Comparison of ENCODE assay signal across 15 cellular contexts in the genomic region with DNA sequence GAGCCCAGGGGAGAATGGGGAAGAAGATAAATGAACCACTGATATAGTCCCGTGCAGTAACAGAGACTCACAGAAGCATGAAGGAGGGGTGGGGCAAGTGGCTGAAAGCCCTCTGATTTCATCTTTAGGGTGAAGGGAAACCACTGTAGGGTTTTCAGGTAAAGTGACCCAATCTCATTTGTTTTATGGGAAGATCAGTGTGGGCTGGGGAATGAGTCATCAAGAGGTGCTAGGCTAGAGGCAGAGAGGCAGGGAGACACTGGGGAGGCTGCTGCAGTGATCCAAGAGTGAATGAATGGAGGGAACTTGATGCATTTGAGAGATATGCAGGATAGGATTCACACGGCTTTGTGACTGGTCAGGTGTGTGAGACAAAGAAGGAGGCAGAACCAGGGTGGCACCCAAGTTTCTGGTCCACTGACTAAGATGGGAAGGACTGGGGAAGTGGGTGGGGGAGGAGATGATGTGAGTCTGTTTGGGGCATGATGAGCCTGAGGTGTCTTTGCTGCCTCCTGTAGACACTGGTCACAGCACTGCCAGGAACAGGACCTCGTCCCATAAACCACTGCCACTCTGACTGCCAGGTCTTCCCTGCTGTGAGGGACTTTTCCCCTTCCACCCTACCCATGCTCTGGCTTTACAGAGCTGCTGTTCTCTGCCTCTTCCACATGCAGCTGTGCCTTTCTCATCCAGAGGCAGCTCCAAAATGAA.
A peak's percentile ranks its signal among the peaks of the same experiment; 100 is the strongest.
DNase-seq lines count a peak whose midpoint lies in the region; ATAC-seq and TF ChIP-seq lines count a peak whose summit lies in the region.
"Had no signal": no experiment of that assay in that cellular context is flagged by ENCODE, and none has a peak within 500 bp of the region (broad histone marks: within the 10 kb centered on the region; RNA-seq: fewer than 3 reads in every experiment).

No MANE protein-coding gene starts in this region.

- CTCF ChIA-PET in CD8-positive, alpha-beta T cell (lab: Charles Lee) = no interaction called here

- H3K27ac Mint-ChIP-seq in nephron progenitor cell = peak overlapping the region; percentile 8
- H3K27ac Mint-ChIP-seq in CD8-positive, alpha-beta T cell = no peak overlapping the region

- H3K27me3 Mint-ChIP-seq in nephron progenitor cell (ENCODE audit: low read depth, poor library complexity) = peaks cover 4% of the 10 kb centered on the region
- H3K27me3 Mint-ChIP-seq in CD8-positive, alpha-beta T cell (ENCODE audit: low read depth) = peaks cover 3% of the 10 kb centered on the region

- intact Hi-C loops in CD8-positive, alpha-beta T cell (cut with DNase I, micrococcal nuclease) = no loop called here

- no peaks in the 10 kb centered on the region for H3K9me3 ChIP-seq in CD8-positive, alpha-beta T cell (ENCODE audit: low read length)
- H3K9me3 ChIP-seq: adrenal gland, tibial artery had no signal

- H3K36me3 Mint-ChIP-seq in nephron progenitor cell (ENCODE audit: low read depth) = peaks cover 45% of the 10 kb centered on the region
- H3K36me3 Mint-ChIP-seq in CD8-positive, alpha-beta T cell = no peaks in the 10 kb centered on the region

- H3K9me3 Mint-ChIP-seq in nephron progenitor cell = peaks cover 4% of the 10 kb centered on the region
- H3K9me3 Mint-ChIP-seq in CD8-positive, alpha-beta T cell = peaks cover 2% of the 10 kb centered on the region

- ATAC-seq in GM21529 (IDR thresholded peaks at IDR 0.05; ENCODE audit: unreplicated experiment) = peak; percentile 60
- no peak for ATAC-seq in CD8-positive, alpha-beta T cell

- DNase-seq in NK-92 treated with Interleukin-12 subunit alpha and Interleukin-12 subunit beta, amount 100 ng/mL, for 24 hours (lab: John Stamatoyannopoulos, UW) = peak; percentile 3
- DNase-seq in NK-92 (lab: John Stamatoyannopoulos, UW; ENCODE audit: unreplicated experiment) = no peak
- DNase-seq in HT1080 (ENCODE audit: low read depth) = peak; percentile 63
- DNase-seq in nephron progenitor cell = no peak
- no peak for DNase-seq in CD8-positive, alpha-beta T cell
- no peak for DNase-seq in H7
- DNase-seq in DMS79 (lab: John Stamatoyannopoulos, UW) = no peak
- DNase-seq: adrenal gland, cortex of kidney, MM.1S, spleen, tibial artery had no signal

- TF ChIP-seq CTCF in nephron progenitor cell (IDR thresholded peaks at IDR 0.05) = no peak
- TF ChIP-seq CTCF in CD8-positive, alpha-beta T cell (IDR thresholded peaks at IDR 0.05) = no peak

- H3K4me1 Mint-ChIP-seq in nephron progenitor cell = peaks cover 7% of the 10 kb centered on the region
- H3K4me1 Mint-ChIP-seq in CD8-positive, alpha-beta T cell (ENCODE audit: low read depth) = no peaks in the 10 kb centered on the region

- no peak overlapping the region for H3K4me3 ChIP-seq in CD8-positive, alpha-beta T cell (ENCODE audit: low read depth, low read length)
- H3K4me3 ChIP-seq in H7 (ENCODE audit: insufficient read depth, low read depth, low read length) = no peak overlapping the region
- H3K4me3 ChIP-seq: adrenal gland, spleen, tibial artery had no signal

- no peaks in the 10 kb centered on the region for H3K36me3 ChIP-seq in CD8-positive, alpha-beta T cell (ENCODE audit: insufficient read depth, low read length)
- H3K36me3 ChIP-seq in H7 (replicated peaks; ENCODE audit: control insufficient read depth, insufficient read depth, low read length) = no peaks in the 10 kb centered on the region
- H3K36me3 ChIP-seq: adrenal gland, spleen, tibial artery had no signal

- H3K27ac ChIP-seq in CD8-positive, alpha-beta T cell (ENCODE audit: low read depth, low read length) = no peak overlapping the region
- H3K27ac ChIP-seq: 22Rv1, adrenal gland, spleen, tibial artery, VCaP had no signal

- H3K4me1 ChIP-seq in CD8-positive, alpha-beta T cell (ENCODE audit: insufficient read depth, low read length) = no peaks in the 10 kb centered on the region
- H3K4me1 ChIP-seq: adrenal gland, spleen had no signal

- POLR2A ChIA-PET in CD8-positive, alpha-beta T cell (lab: Charles Lee) = no interaction called here

- no peaks in the 10 kb centered on the region for H3K27me3 ChIP-seq in CD8-positive, alpha-beta T cell (ENCODE audit: insufficient read depth, low read length)
- H3K27me3 ChIP-seq in H7 (ENCODE audit: control insufficient read depth, insufficient read depth, low read length) = no peaks in the 10 kb centered on the region
- H3K27me3 ChIP-seq: adrenal gland, spleen, tibial artery had no signal

- no peak overlapping the region for H3K4me3 Mint-ChIP-seq in nephron progenitor cell
- H3K4me3 Mint-ChIP-seq in CD8-positive, alpha-beta T cell = no peak overlapping the region

Comparison
In these comparisons a context has a peak if more than half of its experiments do, and no peak if none do; other contexts are left out.
1. DNase-seq: peak in NK-92 treated with Interleukin-12 subunit alpha and Interleukin-12 subunit beta, amount 100 ng/mL, for 24 hours (single experiment) and HT1080 (single experiment); none in NK-92 (single experiment), nephron progenitor cell (single experiment), CD8-positive, alpha-beta T cell (0 of 7), H7 (single experiment) and DMS79 (single experiment).